1 cellular context compared by ENCODE assay signal in genomic region chr16:58459344-58460218, GRCh38.
TF ChIP-seq lines count a peak whose summit lies in the region.

No MANE protein-coding gene starts in this region.

TF ChIP-seq in A549, 52 proteins besides CTCF, POLR2A, EP300 and RAD21 (continued from another document):
- TF ChIP-seq ZC3H11A (IDR thresholded peaks at IDR 0.05), result peak; percentile 99
- TF ChIP-seq MAFK (IDR thresholded peaks at IDR 0.05; ENCODE audit: partially characterized antibody), result peak; percentile 61
- TF ChIP-seq NFE2L2 (conservative IDR thresholded peaks at IDR 0.05; ENCODE audit: low read length), result 0 out of 2 replicates have a peak, but pooled peaks have one; percentile 41
